ENCODE assay signal across 1 cellular context in genomic region chr20:63881451-63882226, GRCh38.
TF ChIP-seq lines count a peak whose summit lies in the region.

No MANE protein-coding gene starts in this region.

TF ChIP-seq in GM12878, 131 proteins besides CTCF, POLR2A, EP300 and RAD21:
- TF ChIP-seq SKIL (IDR thresholded peaks at IDR 0.05; ENCODE audit: low read depth, poor library complexity, severe bottlenecking), result no peak
- no peak for TF ChIP-seq YBX1 (IDR thresholded peaks at IDR 0.05)
- TF ChIP-seq SREBF2 (IDR thresholded peaks at IDR 0.05; ENCODE audit: low read length), result no peak
- TF ChIP-seq MAX (IDR thresholded peaks at IDR 0.05; ENCODE audit: low read depth, low read length), result no peak
- no peak for TF ChIP-seq CEBPB (IDR thresholded peaks at IDR 0.05; ENCODE audit: borderline replicate concordance in 1 of 2, low read depth in 2 of 2, low read length in 2 of 2)
- no peak for TF ChIP-seq ESRRA (IDR thresholded peaks at IDR 0.05; ENCODE audit: low read length)
- no peak for TF ChIP-seq CBX3 (IDR thresholded peaks at IDR 0.05; ENCODE audit: borderline replicate concordance, low read depth)
- TF ChIP-seq IKZF2 (IDR thresholded peaks at IDR 0.05), result no peak
- TF ChIP-seq STAT3 (IDR thresholded peaks at IDR 0.05; ENCODE audit: low read depth, low read length), result no peak
- no peak for TF ChIP-seq BRCA1 (IDR thresholded peaks at IDR 0.05; ENCODE audit: low read depth, low read length)
